ENCODE assay signal across 24 cellular contexts in the genomic region with DNA sequence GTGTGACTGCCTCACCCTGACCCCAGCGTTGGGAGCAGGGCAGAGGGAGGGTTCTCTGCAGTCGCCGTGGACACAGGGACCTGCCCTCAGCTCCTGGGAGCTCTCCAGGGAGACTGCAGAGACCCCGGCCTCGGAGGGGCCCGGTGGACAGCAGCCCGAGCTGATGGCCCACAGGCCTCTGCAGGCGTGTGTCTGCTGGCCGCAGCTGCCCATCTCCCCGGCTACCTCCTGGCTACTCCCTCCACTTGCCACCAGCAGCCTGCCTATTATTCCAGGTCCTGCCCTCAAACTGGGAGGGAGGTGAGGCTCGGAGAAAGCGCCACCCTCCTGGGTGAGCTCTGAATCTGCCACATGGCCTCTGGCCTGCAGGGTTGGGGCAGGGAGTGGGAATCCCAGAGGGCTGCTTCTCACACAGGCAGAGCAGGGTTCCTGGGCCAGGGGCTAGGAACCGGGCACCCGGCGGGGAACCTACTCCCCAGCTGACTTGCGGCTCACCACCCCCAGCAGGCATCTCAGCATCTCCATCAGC. TPM values are rescaled to one million over a fixed set of nuclear protein-coding genes. Genes with fewer than 3 reads are reported as not detected.
DNase-seq lines count a peak whose midpoint lies in the region; ATAC-seq, FAIRE-seq and TF ChIP-seq lines count a peak whose summit lies in the region.
"Had no signal": no experiment of that assay in that cellular context is flagged by ENCODE, and none has a peak within 500 bp of the region (broad histone marks: within the 10 kb centered on the region; RNA-seq: fewer than 3 reads in every experiment).

No MANE protein-coding gene starts in this region.

- no peak overlapping the region for H2AFZ ChIP-seq in K562 (ENCODE audit: low read depth, low read length)

- H3K9me3 ChIP-seq in HEK293 (ENCODE audit: control insufficient read depth, insufficient read depth, low read depth, low read length) (no peaks in the 10 kb centered on the region), K562 (replicated peaks; ENCODE audit: control insufficient read depth, insufficient read depth, low read depth, low read length) (no peaks in the 10 kb centered on the region), lower lobe of right lung (no peaks in the 10 kb centered on the region)
- H3K9me3 ChIP-seq: pancreas, SJSA1 had no signal

- peaks cover 25% of the 10 kb centered on the region for H3K4me1 Mint-ChIP-seq in stimulated activated memory B cell treated with anti-CD40 and anti-IgM and Interleukin-4, amounts not matched to agents 10 μg/mL and 1 μg/mL and 100 μg/mL, for 72 hours

- no peak for TF ChIP-seq POLR2A in K562 (conservative IDR thresholded peaks at IDR 0.05)

- no peak overlapping the region for H3K4me2 ChIP-seq in K562 (ENCODE audit: insufficient read depth, low read length)

- intact Hi-C loops in K562 (cut with micrococcal nuclease) (no loop called here), lower lobe of right lung (cut with DNase I) (no loop called here), Right ventricle myocardium superior (cut with DNase I) (no loop called here)

- H4K20me1 ChIP-seq in K562 (replicated peaks; ENCODE audit: control insufficient read depth, insufficient read depth, low read length) = no peaks in the 10 kb centered on the region

- H3K4me3 Mint-ChIP-seq in stimulated activated memory B cell treated with anti-CD40 and anti-IgM and Interleukin-4, amounts not matched to agents 10 μg/mL and 1 μg/mL and 100 μg/mL, for 72 hours = no peak overlapping the region
- H3K4me3 Mint-ChIP-seq: activated naive CD8-positive, alpha-beta T cell treated with anti-CD3 and anti-CD28 coated beads, Interleukin-2, amount 10 ng/mL, durations not matched to agents 7 days and 5 days; effector memory CD8-positive, alpha-beta T cell; memory B cell; natural killer cell; T-helper 1 cell treated with Interleukin-12 subunit alpha and Interleukin-12 subunit beta and Interleukin-4 antibody, amounts not matched to agents 30 μg/mL and 1 μg/mL, for 36 hours; WTC11 had no signal

- DNase-seq in K562 (ENCODE audit: extremely low read depth in 1 of 4, low spot score in 3 of 4) = no peak
- no peak for DNase-seq in lower lobe of right lung
- no peak for DNase-seq in NCI-H128 (lab: John Stamatoyannopoulos, UW; ENCODE audit: unreplicated experiment)
- no peak for DNase-seq in Right ventricle myocardium superior
- DNase-seq: activated CD4-positive, alpha-beta T cell treated with anti-CD3 and anti-CD28 coated beads, Interleukin-2, amount 50 U/mL, for 4 hours; activated naive CD8-positive, alpha-beta T cell treated with anti-CD3 and anti-CD28 coated beads, Interleukin-2, amount 10 ng/mL, durations not matched to agents 7 days and 5 days; effector memory CD8-positive, alpha-beta T cell; H7; natural killer cell; NCI-H1092; NCI-H2029 treated with DMSO at 0.1 percent for 48 hours; NCI-H345; OCI-M1; pancreas had no signal

- in situ Hi-C loops in K562 (cut with MboI) = no loop called here

- H3K36me3 ChIP-seq in HEK293 (ENCODE audit: control insufficient read depth in 2 of 2, insufficient read depth in 1 of 2, low read length in 2 of 2) (peaks cover 0 to 11% of the 10 kb centered on the region in 2 experiments; a peak in 1 of 3 replicates), K562 (ENCODE audit: control insufficient read depth, insufficient read depth, low read length) (no peaks in the 10 kb centered on the region), lower lobe of right lung (peaks cover 29% of the 10 kb centered on the region)
- H3K36me3 ChIP-seq: pancreas, SJSA1 had no signal

- peaks cover 2% of the 10 kb centered on the region; the same call in 1 of the 2 replicates for H3K4me1 ChIP-seq in HEK293 (ENCODE audit: control insufficient read depth, insufficient read depth, low read length)
- H3K4me1 ChIP-seq in K562 (replicated peaks in 1 of 2; ENCODE audit: control insufficient read depth in 2 of 2, insufficient read depth in 2 of 2, low read length in 2 of 2) = peaks cover 42 to 65% of the 10 kb centered on the region in 2 experiments
- peaks cover 60% of the 10 kb centered on the region for H3K4me1 ChIP-seq in lower lobe of right lung
- H3K4me1 ChIP-seq: pancreas had no signal

- no peaks in the 10 kb centered on the region for H3K9me3 Mint-ChIP-seq in stimulated activated memory B cell treated with anti-CD40 and anti-IgM and Interleukin-4, amounts not matched to agents 10 μg/mL and 1 μg/mL and 100 μg/mL, for 72 hours
- H3K9me3 Mint-ChIP-seq: activated naive CD8-positive, alpha-beta T cell treated with anti-CD3 and anti-CD28 coated beads, Interleukin-2, amount 10 ng/mL, durations not matched to agents 7 days and 5 days; effector memory CD8-positive, alpha-beta T cell; memory B cell; natural killer cell; T-helper 1 cell treated with Interleukin-12 subunit alpha and Interleukin-12 subunit beta and Interleukin-4 antibody, amounts not matched to agents 30 μg/mL and 1 μg/mL, for 36 hours; WTC11 had no signal

- H3K27ac ChIP-seq in HEK293 (ENCODE audit: extremely low read depth, low read depth, low read length) (no peak overlapping the region), K562 (ENCODE audit: extremely low read depth, low read depth, low read length) (no peak overlapping the region), lower lobe of right lung (peak overlapping the region; percentile 77)

- no peak for TF ChIP-seq RAD21 in K562 (CRISPR knock-in tag; conservative IDR thresholded peaks at IDR 0.05 in 1 of 2, IDR thresholded peaks at IDR 0.05 in 1 of 2)

- no peaks in the 10 kb centered on the region for H3K9me1 ChIP-seq in K562 (ENCODE audit: control insufficient read depth, insufficient read depth, low read length)

- no peak for FAIRE-seq in K562 (lab: Jason Lieb, UNC)
- FAIRE-seq: keratinocyte, pancreas had no signal

- 75% methylated on average over 14 of the region's 16 CpGs for WGBS in K562 (ENCODE audit: insufficient coverage, low coverage, missing lambda C conversion rate)

- H3K4me3 ChIP-seq in HEK293 (ENCODE audit: low read depth, low read length) (no peak overlapping the region), K562 (no peak overlapping the region), lower lobe of right lung (no peak overlapping the region)
- H3K4me3 ChIP-seq: pancreas, SJSA1 had no signal

- ATAC-seq in K562 (no peak), lower lobe of right lung (no peak), HG03095 (IDR thresholded peaks at IDR 0.05; ENCODE audit: unreplicated experiment) (no peak), GM21390 (IDR thresholded peaks at IDR 0.05; ENCODE audit: unreplicated experiment) (no peak), Right ventricle myocardium superior (ENCODE audit: poor library complexity) (no peak)
- ATAC-seq in stimulated activated memory B cell treated with anti-CD40 and anti-IgM and Interleukin-4, amounts not matched to agents 10 μg/mL and 1 μg/mL and 100 μg/mL, for 72 hours = peak; percentile 26
- ATAC-seq: effector memory CD8-positive, alpha-beta T cell; natural killer cell; pancreas; right cardiac atrium; WTC11 had no signal

- H3K36me3 Mint-ChIP-seq in stimulated activated memory B cell treated with anti-CD40 and anti-IgM and Interleukin-4, amounts not matched to agents 10 μg/mL and 1 μg/mL and 100 μg/mL, for 72 hours = no peaks in the 10 kb centered on the region
- H3K36me3 Mint-ChIP-seq: activated naive CD8-positive, alpha-beta T cell treated with anti-CD3 and anti-CD28 coated beads, Interleukin-2, amount 10 ng/mL, durations not matched to agents 7 days and 5 days; memory B cell; natural killer cell had no signal

- TF ChIP-seq CTCF in HEK293 (tag by site-specific recombination; IDR thresholded peaks at IDR 0.05) (no peak), K562 (IDR thresholded peaks at IDR 0.05 in 2 of 3, conservative IDR thresholded peaks at IDR 0.05 in 1 of 3; ENCODE audit: insufficient read depth in 2 of 3, low read depth in 1 of 3, low read length in 3 of 3) (no peak), lower lobe of right lung (IDR thresholded peaks at IDR 0.05) (no peak)

- CTCF ChIA-PET in HEK293 (lab: Yijun Ruan, JAX) (interaction anchor here (0.5 to 3.1 kb wide), 5 partner anchors 10 to 133 kb away, joined by 3 to 22 read pairs (median 4); no protein-coding TSS in a partner anchor), K562 (lab: Yijun Ruan, JAX; ENCODE audit: low intra/inter-chr PET ratio) (no interaction called here)

- peak overlapping the region in 1 of 2 experiments; percentile 63; a peak in 2 of 4 replicates for H3K9ac ChIP-seq in K562 (ENCODE audit: insufficient read depth in 1 of 2, low read depth in 2 of 2, low read length in 2 of 2)

- no peaks in the 10 kb centered on the region; the same call in 2 of the 3 replicates for H3K79me2 ChIP-seq in K562 (ENCODE audit: control insufficient read depth, insufficient read depth, low read length)

- H3K27me3 ChIP-seq in K562 (ENCODE audit: control insufficient read depth in 2 of 2, insufficient read depth in 2 of 2, low read length in 2 of 2) = no peaks in the 10 kb centered on the region; a peak in 1 of 5 replicates
- H3K27me3 ChIP-seq in lower lobe of right lung (ENCODE audit: low read depth) = no peaks in the 10 kb centered on the region
- H3K27me3 ChIP-seq: pancreas, SJSA1 had no signal

- TF ChIP-seq EP300 in K562 (IDR thresholded peaks at IDR 0.05; ENCODE audit: low read length) = no peak

- no peak overlapping the region for H3K27ac Mint-ChIP-seq in stimulated activated memory B cell treated with anti-CD40 and anti-IgM and Interleukin-4, amounts not matched to agents 10 μg/mL and 1 μg/mL and 100 μg/mL, for 72 hours
- H3K27ac Mint-ChIP-seq: activated naive CD8-positive, alpha-beta T cell treated with anti-CD3 and anti-CD28 coated beads, Interleukin-2, amount 10 ng/mL, durations not matched to agents 7 days and 5 days; effector memory CD8-positive, alpha-beta T cell; memory B cell; natural killer cell; T-helper 1 cell treated with Interleukin-12 subunit alpha and Interleukin-12 subunit beta and Interleukin-4 antibody, amounts not matched to agents 30 μg/mL and 1 μg/mL, for 36 hours had no signal

- POLR2A ChIA-PET in HEK293 (lab: Yijun Ruan, JAX) (interaction anchor here (2.2 kb wide), 1 partner anchor 19 kb away, joined by 7 read pairs; no protein-coding TSS in a partner anchor), K562 (lab: Yijun Ruan, JAX) (interaction anchor here (0.6 to 1.7 kb wide), 6 partner anchors 9 to 532 kb away, joined by 3 to 8 read pairs (median 3); no protein-coding TSS in a partner anchor)

- no peaks in the 10 kb centered on the region for H3K27me3 Mint-ChIP-seq in stimulated activated memory B cell treated with anti-CD40 and anti-IgM and Interleukin-4, amounts not matched to agents 10 μg/mL and 1 μg/mL and 100 μg/mL, for 72 hours
- H3K27me3 Mint-ChIP-seq: activated naive CD8-positive, alpha-beta T cell treated with anti-CD3 and anti-CD28 coated beads, Interleukin-2, amount 10 ng/mL, durations not matched to agents 7 days and 5 days; effector memory CD8-positive, alpha-beta T cell; memory B cell had no signal

- no TSS peak for BruUV-seq in K562 (replicated peaks; lab: Mats Ljungman, UMichigan)

RNA-seq across cellular contexts. Expression of a gene that starts 7.2 kb away (rescaled TPM):
- total RNA-seq in K562 (2011; cell fraction: chromatin; rRNA removed; ENCODE audit: low replicate concordance) = 3.1 and 9.9 TPM in 2 replicates
- 6.2 and 7.8 TPM in 2 replicates for total RNA-seq in K562 (2011; cell fraction: nucleolus; rRNA removed)
- total RNA-seq in K562 (2011; cell fraction: nucleoplasm; rRNA removed) = 3.5 and 5.4 TPM in 2 replicates
- total RNA-seq in K562 (2014; rRNA removed) (0.65 and 1.1 TPM in 2 replicates), K562 (2014; rRNA removed; fragmentation: Illumina TruSeq; extraction: Trizol) (0.64 and 0.65 TPM in 2 replicates), K562 (2015; rRNA removed; fragmentation: Illumina TruSeq; extraction: Trizol) (0.33 and 0.75 TPM in 2 replicates), K562 (2021) (2.6 and 3.1 TPM in 2 replicates), lower lobe of right lung (32.3 TPM), Right ventricle myocardium superior (6.5 TPM)
- polyA plus RNA-seq in K562 (2011; rRNA removed) (1.2 and 1.8 TPM in 2 replicates), K562 (2014; fragmentation: Illumina TruSeq; extraction: Trizol) (0.91 and 1.8 TPM in 2 replicates), K562 (2014; fragmentation: Nextera tagmentation; extraction: Ambion mirVana) (under 1 TPM; 0.06 to 0.11 TPM), K562 (2014; rRNA removed) (1.8 and 2.4 TPM in 2 replicates)
- polyA plus RNA-seq in K562 (2011; cell fraction: cytosol; rRNA removed) = 2.0 and 4.5 TPM in 2 replicates
- polyA plus RNA-seq in K562 (2011; cell fraction: nucleus; rRNA removed) = 8.3 and 12.8 TPM in 2 replicates
- polyA plus RNA-seq in K562 (2012) = 1.1 and 4.0 TPM in 2 replicates
- 0.63 and 0.88 TPM in 2 replicates for polyA minus RNA-seq in K562 (2011; rRNA and poly(A)+ RNA removed)
- 2.2 and 2.7 TPM in 2 replicates for polyA minus RNA-seq in K562 (2011; cell fraction: cytosol; rRNA and poly(A)+ RNA removed)
- 2.2 and 2.4 TPM in 2 replicates for polyA minus RNA-seq in K562 (2011; cell fraction: nucleus; rRNA and poly(A)+ RNA removed)

RNA-seq across cellular contexts. Expression of a gene that starts 14.8 kb away (rescaled TPM):
- total RNA-seq in K562 (2011; cell fraction: chromatin; rRNA removed; ENCODE audit: low replicate concordance) = 16.9 and 36.5 TPM in 2 replicates
- 20.5 and 25.8 TPM in 2 replicates for total RNA-seq in K562 (2011; cell fraction: nucleolus; rRNA removed)
- total RNA-seq in K562 (2011; cell fraction: nucleoplasm; rRNA removed) = 16.9 and 19.5 TPM in 2 replicates
- total RNA-seq in K562 (2014; rRNA removed) (5.9 and 10.2 TPM in 2 replicates), K562 (2014; rRNA removed; fragmentation: Illumina TruSeq; extraction: Trizol) (4.1 and 5.1 TPM in 2 replicates), K562 (2015; rRNA removed; fragmentation: Illumina TruSeq; extraction: Trizol) (9.5 and 10.1 TPM in 2 replicates), K562 (2021) (15.2 TPM in 2 replicates), lower lobe of right lung (16.7 TPM), Right ventricle myocardium superior (5.3 TPM)
- polyA plus RNA-seq in K562 (2011; rRNA removed) (3.9 and 8.0 TPM in 2 replicates), K562 (2014; fragmentation: Illumina TruSeq; extraction: Trizol) (8.7 and 12.7 TPM in 2 replicates), K562 (2014; fragmentation: Nextera tagmentation; extraction: Ambion mirVana) (1 to 10 TPM; 1.4 to 2.8 TPM), K562 (2014; rRNA removed) (5.9 and 8.9 TPM in 2 replicates)
- 9.1 and 13.1 TPM in 2 replicates for polyA plus RNA-seq in K562 (2011; cell fraction: cytosol; rRNA removed)
- polyA plus RNA-seq in K562 (2011; cell fraction: nucleus; rRNA removed) = 8.4 and 8.7 TPM in 2 replicates
- polyA plus RNA-seq in K562 (2012) = 15.4 and 16.8 TPM in 2 replicates
- polyA minus RNA-seq in K562 (2011; rRNA and poly(A)+ RNA removed) = 8.0 and 8.3 TPM in 2 replicates
- polyA minus RNA-seq in K562 (2011; cell fraction: cytosol; rRNA and poly(A)+ RNA removed) = 8.3 and 9.9 TPM in 2 replicates
- polyA minus RNA-seq in K562 (2011; cell fraction: nucleus; rRNA and poly(A)+ RNA removed) = 6.9 and 11.7 TPM in 2 replicates

RNA-seq across cellular contexts. Expression of a gene that starts 36.6 kb away (rescaled TPM):
- 23.9 and 63.5 TPM in 2 replicates for total RNA-seq in K562 (2011; cell fraction: chromatin; rRNA removed; ENCODE audit: low replicate concordance)
- total RNA-seq in K562 (2011; cell fraction: nucleolus; rRNA removed) = 83.5 and 103 TPM in 2 replicates
- 34.3 and 56.2 TPM in 2 replicates for total RNA-seq in K562 (2011; cell fraction: nucleoplasm; rRNA removed)
- 150 and 205 TPM in 2 replicates for total RNA-seq in K562 (2014; rRNA removed)
- 21.5 and 31.6 TPM in 2 replicates for total RNA-seq in K562 (2014; rRNA removed; fragmentation: Illumina TruSeq; extraction: Trizol)
- 55.3 and 56.6 TPM in 2 replicates for total RNA-seq in K562 (2015; rRNA removed; fragmentation: Illumina TruSeq; extraction: Trizol)
- total RNA-seq in K562 (2021) = 94.3 and 95.0 TPM in 2 replicates
- polyA plus RNA-seq in K562 (2011; rRNA removed) = 45.0 and 55.6 TPM in 2 replicates
- 71.8 and 135 TPM in 2 replicates for polyA plus RNA-seq in K562 (2011; cell fraction: cytosol; rRNA removed)
- 170 and 227 TPM in 2 replicates for polyA plus RNA-seq in K562 (2011; cell fraction: nucleus; rRNA removed)
- 54.2 and 75.4 TPM in 2 replicates for polyA plus RNA-seq in K562 (2012)
- polyA plus RNA-seq in K562 (2014; fragmentation: Illumina TruSeq; extraction: Trizol) = 31.0 and 40.2 TPM in 2 replicates
- 1 to 10 TPM; 2.9 to 5.0 TPM for polyA plus RNA-seq in K562 (2014; fragmentation: Nextera tagmentation; extraction: Ambion mirVana)
- polyA plus RNA-seq in K562 (2014; rRNA removed) = 167 and 175 TPM in 2 replicates
- 6.2 and 7.8 TPM in 2 replicates for polyA minus RNA-seq in K562 (2011; rRNA and poly(A)+ RNA removed)
- polyA minus RNA-seq in K562 (2011; cell fraction: cytosol; rRNA and poly(A)+ RNA removed) = 10.3 and 17.4 TPM in 2 replicates
- polyA minus RNA-seq in K562 (2011; cell fraction: nucleus; rRNA and poly(A)+ RNA removed) = 41.6 and 46.9 TPM in 2 replicates
- 34.9 TPM for total RNA-seq in lower lobe of right lung
- total RNA-seq in Right ventricle myocardium superior = 24.6 TPM

RNA-seq across cellular contexts. Expression of a gene that starts 47.9 kb away (rescaled TPM):
- 19.7 and 30.0 TPM in 2 replicates for total RNA-seq in K562 (2011; cell fraction: chromatin; rRNA removed; ENCODE audit: low replicate concordance)
- 16.8 and 17.0 TPM in 2 replicates for total RNA-seq in K562 (2011; cell fraction: nucleolus; rRNA removed)
- 19.6 and 20.1 TPM in 2 replicates for total RNA-seq in K562 (2011; cell fraction: nucleoplasm; rRNA removed)
- 11.2 and 15.3 TPM in 2 replicates for total RNA-seq in K562 (2014; rRNA removed)
- total RNA-seq in K562 (2014; rRNA removed; fragmentation: Illumina TruSeq; extraction: Trizol) = 13.5 and 13.8 TPM in 2 replicates
- 15.9 and 16.4 TPM in 2 replicates for total RNA-seq in K562 (2015; rRNA removed; fragmentation: Illumina TruSeq; extraction: Trizol)
- total RNA-seq in K562 (2021) = 18.1 and 20.2 TPM in 2 replicates
- 32.5 and 32.9 TPM in 2 replicates for polyA plus RNA-seq in K562 (2011; rRNA removed)
- 25.1 and 26.6 TPM in 2 replicates for polyA plus RNA-seq in K562 (2011; cell fraction: cytosol; rRNA removed)
- polyA plus RNA-seq in K562 (2011; cell fraction: nucleus; rRNA removed) = 21.0 and 22.5 TPM in 2 replicates
- polyA plus RNA-seq in K562 (2012) = 14.4 and 17.7 TPM in 2 replicates
- polyA plus RNA-seq in K562 (2014; fragmentation: Illumina TruSeq; extraction: Trizol) = 22.3 and 22.9 TPM in 2 replicates
- 1 to 10 TPM; 1.7 to 2.3 TPM for polyA plus RNA-seq in K562 (2014; fragmentation: Nextera tagmentation; extraction: Ambion mirVana)
- polyA plus RNA-seq in K562 (2014; rRNA removed) = 15.8 and 16.0 TPM in 2 replicates
- 19.9 and 22.9 TPM in 2 replicates for polyA minus RNA-seq in K562 (2011; rRNA and poly(A)+ RNA removed)
- polyA minus RNA-seq in K562 (2011; cell fraction: cytosol; rRNA and poly(A)+ RNA removed) = 13.4 and 13.6 TPM in 2 replicates
- 4.6 and 5.8 TPM in 2 replicates for polyA minus RNA-seq in K562 (2011; cell fraction: nucleus; rRNA and poly(A)+ RNA removed)
- total RNA-seq in lower lobe of right lung = 22.9 TPM
- 23.8 TPM for total RNA-seq in Right ventricle myocardium superior

RNA-seq across cellular contexts. Expression of a gene that starts 48.2 kb away (rescaled TPM):
- 64.6 and 79.5 TPM in 2 replicates for total RNA-seq in K562 (2011; cell fraction: chromatin; rRNA removed; ENCODE audit: low replicate concordance)
- total RNA-seq in K562 (2011; cell fraction: nucleolus; rRNA removed) = 65.9 and 72.6 TPM in 2 replicates
- 81.0 and 96.9 TPM in 2 replicates for total RNA-seq in K562 (2011; cell fraction: nucleoplasm; rRNA removed)
- total RNA-seq in K562 (2014; rRNA removed) = 274 and 295 TPM in 2 replicates
- total RNA-seq in K562 (2014; rRNA removed; fragmentation: Illumina TruSeq; extraction: Trizol) = 600 and 662 TPM in 2 replicates
- 432 TPM in 2 replicates for total RNA-seq in K562 (2015; rRNA removed; fragmentation: Illumina TruSeq; extraction: Trizol)
- 300 and 341 TPM in 2 replicates for total RNA-seq in K562 (2021)
- polyA plus RNA-seq in K562 (2011; rRNA removed) = 248 and 271 TPM in 2 replicates
- 220 and 388 TPM in 2 replicates for polyA plus RNA-seq in K562 (2011; cell fraction: cytosol; rRNA removed)
- 118 and 154 TPM in 2 replicates for polyA plus RNA-seq in K562 (2011; cell fraction: nucleus; rRNA removed)
- 552 and 708 TPM in 2 replicates for polyA plus RNA-seq in K562 (2012)
- 452 and 457 TPM in 2 replicates for polyA plus RNA-seq in K562 (2014; fragmentation: Illumina TruSeq; extraction: Trizol)
- polyA plus RNA-seq in K562 (2014; fragmentation: Nextera tagmentation; extraction: Ambion mirVana) = 100 to 1,000 TPM; 786 to 828 TPM
- polyA plus RNA-seq in K562 (2014; rRNA removed) = 339 and 381 TPM in 2 replicates
- 307 and 324 TPM in 2 replicates for polyA minus RNA-seq in K562 (2011; rRNA and poly(A)+ RNA removed)
- polyA minus RNA-seq in K562 (2011; cell fraction: cytosol; rRNA and poly(A)+ RNA removed) = 119 and 125 TPM in 2 replicates
- polyA minus RNA-seq in K562 (2011; cell fraction: nucleus; rRNA and poly(A)+ RNA removed) = 21.9 and 60.2 TPM in 2 replicates
- 171 TPM for total RNA-seq in lower lobe of right lung
- total RNA-seq in Right ventricle myocardium superior = 832 TPM
